Comparison of ENCODE assay signal across 20 cellular contexts in the genomic region with DNA sequence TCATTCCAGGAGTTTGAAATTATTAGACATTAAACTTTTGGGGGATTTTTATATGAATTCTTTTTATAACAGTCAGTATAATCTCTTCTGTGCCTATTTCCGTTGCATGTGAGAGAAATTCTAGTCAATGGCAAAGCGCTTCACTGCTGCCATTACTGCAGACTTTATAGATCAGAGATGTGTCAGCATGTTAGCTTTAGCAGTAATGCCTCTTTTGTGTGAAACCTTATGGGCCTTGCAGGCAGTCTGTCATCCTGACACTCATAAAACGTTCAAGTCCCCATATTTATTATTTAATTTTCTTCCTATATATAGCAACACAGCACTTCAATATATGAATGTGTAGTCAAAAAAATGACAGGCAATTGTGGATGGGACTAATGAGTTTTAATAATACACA.
"Had no signal": no experiment of that assay in that cellular context is flagged by ENCODE, and none has a peak within 500 bp of the region (broad histone marks: within the 10 kb centered on the region; RNA-seq: fewer than 3 reads in every experiment).

No MANE protein-coding gene starts in this region.

- H3K4me3 Mint-ChIP-seq: naive B cell; nephron; stimulated activated naive B cell treated with anti-CD40 and anti-IgM and Interleukin-4, amounts not matched to agents 10 μg/mL and 1 μg/mL and 100 μg/mL, for 72 hours; stimulated activated naive CD8-positive, alpha-beta T cell treated with anti-CD3 and anti-CD28 coated beads, Interleukin-15, amount 100 ng/mL, for 72 hours had no signal

- H3K9me3 Mint-ChIP-seq: nephron had no signal

- DNase-seq: cortex of kidney; dorsolateral prefrontal cortex; effector CD8-positive, alpha-beta T cell; gastrocnemius medialis; heart right ventricle; hypothalamus; kidney glomerular epithelial cell; mesendoderm; naive B cell; sigmoid colon; stimulated activated CD4-positive, alpha-beta T cell treated with anti-CD3 and anti-CD28 coated beads, Interleukin-2, amount 100 ng/mL, for 24 hours; stimulated activated CD4-positive, alpha-beta T cell treated with anti-CD3 and anti-CD28 coated beads, Interleukin-4, amount 100 ng/mL, for 4 hours; stimulated activated naive B cell treated with anti-CD40 and anti-IgM and Interleukin-4, amounts not matched to agents 10 μg/mL and 1 μg/mL and 100 μg/mL, for 72 hours; stimulated activated naive CD8-positive, alpha-beta T cell treated with anti-CD3 and anti-CD28 coated beads, Interleukin-15, amount 100 ng/mL, for 72 hours; transverse colon had no signal

- H3K27ac Mint-ChIP-seq: naive B cell; nephron; stimulated activated naive B cell treated with anti-CD40 and anti-IgM and Interleukin-4, amounts not matched to agents 10 μg/mL and 1 μg/mL and 100 μg/mL, for 72 hours; stimulated activated naive CD8-positive, alpha-beta T cell treated with anti-CD3 and anti-CD28 coated beads, Interleukin-15, amount 100 ng/mL, for 72 hours had no signal

- H3K4me3 ChIP-seq: esophagus muscularis mucosa, gastrocnemius medialis, heart right ventricle, sigmoid colon, skin epidermis, thoracic aorta, transverse colon had no signal

- H3K27me3 ChIP-seq: dorsolateral prefrontal cortex, esophagus muscularis mucosa, sigmoid colon had no signal

- H3K36me3 ChIP-seq: esophagus muscularis mucosa, gastrocnemius medialis, heart right ventricle, neutrophil, sigmoid colon, thoracic aorta, transverse colon had no signal

- ATAC-seq: gastrocnemius medialis; heart right ventricle; stimulated activated naive B cell treated with anti-CD40 and anti-IgM and Interleukin-4, amounts not matched to agents 10 μg/mL and 1 μg/mL and 100 μg/mL, for 72 hours; stimulated activated naive CD8-positive, alpha-beta T cell treated with anti-CD3 and anti-CD28 coated beads, Interleukin-15, amount 100 ng/mL, for 72 hours had no signal

- H3K9me3 ChIP-seq: esophagus muscularis mucosa, gastrocnemius medialis, heart right ventricle, neutrophil, sigmoid colon, thoracic aorta, transverse colon had no signal

- H3K27ac ChIP-seq: dorsolateral prefrontal cortex, esophagus muscularis mucosa, gastrocnemius medialis, heart right ventricle, neutrophil, sigmoid colon, skin epidermis, thoracic aorta, transverse colon had no signal
